11 cellular contexts compared by ENCODE assay signal in genomic region chr10:74208081-74208480, GRCh38. TPM values are rescaled to one million over a fixed set of nuclear protein-coding genes. Genes with fewer than 3 reads are reported as not detected.
DNase-seq lines count a peak whose midpoint lies in the region; ATAC-seq and TF ChIP-seq lines count a peak whose summit lies in the region.
"Had no signal": no experiment of that assay in that cellular context is flagged by ENCODE, and none has a peak within 500 bp of the region (broad histone marks: within the 10 kb centered on the region; RNA-seq: fewer than 3 reads in every experiment).

No MANE protein-coding gene starts in this region.

- no peak for TF ChIP-seq POLR2A in stomach (IDR thresholded peaks at IDR 0.05)

- no peak overlapping the region for H3K27ac ChIP-seq in stomach

- H3K4me1 ChIP-seq in stomach = peaks cover 0 to 20% (median 17%) of the 10 kb centered on the region in 4 donors

- TF ChIP-seq EP300 in stomach (IDR thresholded peaks at IDR 0.05) = no peak

- H3K27me3 ChIP-seq in stomach = no peaks in the 10 kb centered on the region

- intact Hi-C loops in stomach (cut with DNase I; ENCODE audit: low total_unique reads) = no loop called here

- TF ChIP-seq CTCF in stomach (IDR thresholded peaks at IDR 0.05) = no peak

- ATAC-seq in esophagus mucosa (peak; percentile 74), HG03565 (IDR thresholded peaks at IDR 0.05; ENCODE audit: unreplicated experiment) (no peak)

- H3K36me3 ChIP-seq in stomach = peaks cover 0 to 8% (median 0%) of the 10 kb centered on the region in 4 donors

- 46 to 70% (median 60%) methylated on average over 5 of the region's 5 CpGs for WGBS in stomach, 5 donors

- no peaks in the 10 kb centered on the region for H3K9me3 ChIP-seq in stomach

- DNase-seq in NCI-H526 (lab: John Stamatoyannopoulos, UW) = peak; percentile 48 to 60
- DNase-seq in NCI-H526 treated with DMSO at 0.1 percent for 48 hours (lab: John Stamatoyannopoulos, UW) = no peak
- DNase-seq in NCI-H2171 treated with DMSO at 0.1 percent for 48 hours (lab: John Stamatoyannopoulos, UW) = peak; percentile 82
- peak; percentile 51 for DNase-seq in stomach
- no peak for DNase-seq in pons (ENCODE audit: low spot score)
- DNase-seq in stimulated activated CD4-positive, alpha-beta T cell treated with anti-CD3 and anti-CD28 coated beads, Interleukin-4, amount 100 ng/mL, for 4 hours = no peak
- DNase-seq: activated CD4-positive, alpha-beta T cell treated with anti-CD3 and anti-CD28 coated beads for 48 hours; occipital lobe; SW 1271 had no signal

- H3K4me3 ChIP-seq in stomach = no peak overlapping the region

RNA-seq across cellular contexts. Expression of gene ADK, which starts 57.1 kb away (rescaled TPM):
- total RNA-seq in esophagus mucosa = 50.8 TPM
- total RNA-seq in stomach = 10 to 100 TPM in 4 of 5 donors, 1 to 10 TPM in 1; 7.2 to 66.1 (median 35.2) TPM
- 10 to 100 TPM; 13.5 to 18.6 (median 16.7) TPM for polyA plus RNA-seq in stomach

RNA-seq across cellular contexts. Expression of gene AP3M1, which starts 57.5 kb away (rescaled TPM):
- total RNA-seq in esophagus mucosa (22.6 TPM), stomach (10 to 100 TPM in 2 of 5 donors, 1 to 10 TPM in 3; 3.5 to 28.1 (median 9.9) TPM)
- 10 to 100 TPM in 2 of 3 donors, 1 to 10 TPM in 1; 8.6 to 14.1 (median 13.0) TPM for polyA plus RNA-seq in stomach

Comparison
In these comparisons a context has a peak if more than half of its experiments do, and no peak if none do; other contexts are left out.
1. DNase-seq: peak in NCI-H526 (2 of 2), NCI-H2171 treated with DMSO at 0.1 percent for 48 hours (single experiment) and stomach (single experiment); none in NCI-H526 treated with DMSO at 0.1 percent for 48 hours (single experiment), pons (single experiment) and stimulated activated CD4-positive, alpha-beta T cell treated with anti-CD3 and anti-CD28 coated beads, Interleukin-4, amount 100 ng/mL, for 4 hours (0 of 2).